ENCODE assay signal across 24 cellular contexts in the genomic region with DNA sequence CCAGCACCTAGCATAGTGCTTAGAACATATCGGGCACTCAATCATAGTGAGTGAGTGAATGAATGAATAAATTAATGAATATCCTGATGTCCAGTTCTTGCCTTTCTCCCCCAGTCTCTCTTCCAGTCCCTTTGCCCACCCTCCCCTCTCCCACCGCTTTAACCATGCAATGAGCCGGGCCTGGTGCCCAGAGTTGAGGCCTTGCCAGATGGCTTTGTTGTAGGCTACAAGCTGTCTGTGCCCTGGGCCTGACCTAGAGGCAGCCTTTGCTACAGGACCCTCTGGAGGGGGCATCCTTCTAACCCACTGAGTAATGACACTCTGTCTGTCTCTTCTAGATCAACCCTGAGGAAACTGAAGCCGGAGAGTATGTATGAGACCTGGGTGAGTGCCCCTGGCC. TPM values are rescaled to one million over a fixed set of nuclear protein-coding genes. Genes with fewer than 3 reads are reported as not detected.
"Had no signal": no experiment of that assay in that cellular context is flagged by ENCODE, and none has a peak within 500 bp of the region (broad histone marks: within the 10 kb centered on the region; RNA-seq: fewer than 3 reads in every experiment).

No MANE protein-coding gene starts in this region.

- H3K27ac ChIP-seq: lower lobe of right lung, pancreas, right lobe of liver, skin epidermis, thoracic aorta had no signal

- ATAC-seq: activated CD8-positive, alpha-beta T cell treated with anti-CD3 and anti-CD28 coated beads for 36 hours; activated T-cell treated with anti-CD3 and anti-CD28 coated beads, Interleukin-2, amount 50 U/mL, for 4 hours; activated T-helper 17 cell treated with anti-CD3 and anti-CD28 coated beads, Interleukin-2, amount 50 U/mL, for 72 hours; lower lobe of right lung; pancreas; right lobe of liver; stimulated activated naive CD8-positive, alpha-beta T cell treated with anti-CD3 and anti-CD28 coated beads, Interleukin-15, Interleukin-2, amounts not matched to agents 100 U/mL and 50 U/mL, for 24 hours had no signal

- H3K27me3 ChIP-seq: pancreas, right lobe of liver had no signal

- H3K36me3 ChIP-seq: lower lobe of right lung, pancreas, right lobe of liver, thoracic aorta had no signal

- H3K4me3 ChIP-seq: lower lobe of right lung, pancreas, right lobe of liver, skin epidermis, thoracic aorta had no signal

- H3K4me1 ChIP-seq: pancreas had no signal

- H3K9me3 ChIP-seq: lower lobe of right lung, pancreas, right lobe of liver, thoracic aorta had no signal

- DNase-seq: activated CD4-positive, alpha-beta T cell treated with anti-CD3 and anti-CD28 coated beads, Interleukin-2, amount 50 U/mL, for 1 hour; activated CD8-positive, alpha-beta T cell treated with anti-CD3 and anti-CD28 coated beads for 36 hours; activated gamma-delta T cell treated with Interleukin-2 at 50 U/mL for 16 hours; activated naive CD4-positive, alpha-beta T cell treated with anti-CD3 and anti-CD28 coated beads, Interleukin-2, amount 50 U/mL, for 16 hours; activated T-cell treated with anti-CD3 and anti-CD28 coated beads, Interleukin-2, amount 50 U/mL, for 4 hours; amniotic stem cell; central memory CD4-positive, alpha-beta T cell; immature natural killer cell; kidney; lower lobe of right lung; pancreas; right lobe of liver; stimulated activated CD4-positive, alpha-beta T cell treated with anti-CD3 and anti-CD28 coated beads, Interleukin-12 subunit alpha, Interleukin-12 subunit beta, amount 100 ng/mL, for 4 hours; stimulated activated CD4-positive, alpha-beta T cell treated with anti-CD3 and anti-CD28 coated beads, Interleukin-4, amount 100 ng/mL, for 1 hour; stimulated activated naive CD8-positive, alpha-beta T cell treated with anti-CD3 and anti-CD28 coated beads, Interleukin-15, Interleukin-2, amounts not matched to agents 100 U/mL and 50 U/mL, for 24 hours; T-helper 2 cell; trophoblast cell had no signal

RNA-seq across cellular contexts. Expression of a gene that starts 6.9 kb away (rescaled TPM):
- total RNA-seq: activated CD8-positive, alpha-beta T cell treated with anti-CD3 and anti-CD28 coated beads for 36 hours; activated T-cell treated with anti-CD3 and anti-CD28 coated beads, Interleukin-2, amount 50 U/mL, for 4 hours; activated T-helper 17 cell treated with anti-CD3 and anti-CD28 coated beads, Interleukin-2, amount 50 U/mL, for 72 hours; endothelial cell of umbilical vein; fibroblast of villous mesenchyme; pancreas; pulmonary artery endothelial cell had no signal
- polyA plus RNA-seq: endothelial cell of umbilical vein, immature natural killer cell had no signal

RNA-seq across cellular contexts. Expression of a gene that starts 45.8 kb away (rescaled TPM):
- total RNA-seq: activated CD8-positive, alpha-beta T cell treated with anti-CD3 and anti-CD28 coated beads for 36 hours; activated T-cell treated with anti-CD3 and anti-CD28 coated beads, Interleukin-2, amount 50 U/mL, for 4 hours; endothelial cell of umbilical vein; fibroblast of lung; fibroblast of villous mesenchyme; pancreas; pulmonary artery endothelial cell; right lobe of liver had no signal
- polyA plus RNA-seq: endothelial cell of umbilical vein, fibroblast of lung, immature natural killer cell, pancreas had no signal
